ENCODE assay signal across 17 cellular contexts in the genomic region with DNA sequence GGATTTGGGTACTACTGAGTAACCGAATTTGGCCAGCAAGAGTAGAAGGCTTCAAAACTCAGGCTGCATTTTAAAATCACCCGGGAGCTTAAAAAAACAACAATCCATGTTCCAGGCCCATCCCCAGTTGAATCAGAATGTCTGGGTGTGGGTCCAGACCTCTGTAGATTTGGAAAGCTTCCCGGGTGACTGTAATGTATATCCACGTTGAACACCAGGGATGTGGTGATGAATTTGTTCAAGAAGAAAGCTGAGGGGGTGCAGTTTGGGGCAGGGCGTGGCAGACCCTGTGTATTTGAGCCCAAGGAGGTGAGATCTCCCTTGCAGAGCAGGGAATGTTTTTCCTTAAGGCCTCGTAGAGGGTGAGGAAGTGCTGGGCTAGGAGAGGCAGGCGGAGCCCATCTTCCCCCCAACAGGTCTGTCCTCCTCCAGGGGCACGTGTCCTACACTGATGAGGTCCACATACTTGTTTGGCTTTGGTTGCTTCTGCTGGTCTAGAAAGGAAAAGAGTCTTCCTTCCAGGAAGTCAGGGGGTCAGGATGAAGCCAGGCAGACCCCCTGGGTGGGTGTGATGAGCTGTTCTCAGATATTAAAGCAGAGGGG. TPM values are rescaled to one million over a fixed set of nuclear protein-coding genes. Genes with fewer than 3 reads are reported as not detected.
A peak's percentile ranks its signal among the peaks of the same experiment; 100 is the strongest.
DNase-seq lines count a peak whose midpoint lies in the region; ATAC-seq and TF ChIP-seq lines count a peak whose summit lies in the region.
"Had no signal": no experiment of that assay in that cellular context is flagged by ENCODE, and none has a peak within 500 bp of the region (broad histone marks: within the 10 kb centered on the region; RNA-seq: fewer than 3 reads in every experiment).

No MANE protein-coding gene starts in this region.

- no peaks in the 10 kb centered on the region for H3K9me3 ChIP-seq in aorta (ENCODE audit: control insufficient read depth, low read length)
- H3K9me3 ChIP-seq: vagina had no signal

- intact Hi-C loops in aorta (cut with DNase I): loop anchor here in 1 of 2 donors (10.0 kb wide), 1 partner anchor 73 kb away; no protein-coding TSS in a partner anchor

- H3K36me3 ChIP-seq in aorta (ENCODE audit: control insufficient read depth in 1 of 2, insufficient read depth in 2 of 2, low read length in 1 of 2): no peaks in the 10 kb centered on the region
- H3K36me3 ChIP-seq: vagina had no signal

- no peaks in the 10 kb centered on the region for H3K4me1 ChIP-seq in aorta (ENCODE audit: control insufficient read depth in 1 of 2, insufficient read depth in 2 of 2, low read length in 2 of 2)

- TF ChIP-seq CTCF in mesothelial cell of epicardium (IDR thresholded peaks at IDR 0.05; ENCODE audit: unreplicated experiment): no peak

- no peaks in the 10 kb centered on the region for H3K27me3 ChIP-seq in aorta (ENCODE audit: control insufficient read depth in 1 of 2, insufficient read depth in 2 of 2, low read length in 1 of 2)
- H3K27me3 ChIP-seq: vagina had no signal

- H3K36me3 Mint-ChIP-seq in mesothelial cell of epicardium: no peaks in the 10 kb centered on the region

- H3K27ac Mint-ChIP-seq in mesothelial cell of epicardium: peak overlapping the region; percentile 2
- H3K27ac Mint-ChIP-seq: T-helper 17 cell had no signal

- no peaks in the 10 kb centered on the region for H3K9me3 Mint-ChIP-seq in mesothelial cell of epicardium

- ATAC-seq in HG02973 (IDR thresholded peaks at IDR 0.05; ENCODE audit: unreplicated experiment) (no peak), HG03354 (IDR thresholded peaks at IDR 0.05; ENCODE audit: poor library complexity, severe bottlenecking, unreplicated experiment) (no peak), aorta (ENCODE audit: low FRiP score) (no peak)
- ATAC-seq: T-helper 17 cell had no signal

- H3K4me1 Mint-ChIP-seq in mesothelial cell of epicardium: peaks cover 57% of the 10 kb centered on the region

- H3K27ac ChIP-seq in aorta (ENCODE audit: low read depth in 1 of 2, low read length in 2 of 2): no peak overlapping the region
- H3K27ac ChIP-seq: vagina had no signal

- H3K4me3 ChIP-seq in aorta (ENCODE audit: low read length in 2 of 2): no peak overlapping the region
- H3K4me3 ChIP-seq: skin epidermis, vagina had no signal

- DNase-seq in Daoy (ENCODE audit: low read depth) (peak; percentile 76), NCI-H226 (peak; percentile 67), dedifferentiated amniotic fluid mesenchymal stem cell (ENCODE audit: extremely low spot score) (peak; percentile 81), mesothelial cell of epicardium (ENCODE audit: low spot score in 2 of 2, unreplicated experiment in 2 of 2) (no peak), aorta (no peak), NCI-H146 treated with DMSO at 0.1 percent for 48 hours (lab: John Stamatoyannopoulos, UW; ENCODE audit: unreplicated experiment) (no peak)
- DNase-seq: activated CD4-positive, alpha-beta T cell treated with anti-CD3 and anti-CD28 coated beads, Interleukin-2, amount 50 U/mL, for 48 hours; activated naive CD4-positive, alpha-beta T cell treated with Interleukin-2 at 50 U/mL for 16 hours; C1 segment of cervical spinal cord; dermis blood vessel endothelial cell; GDM1; NCI-H1694 treated with DMSO at 0.1 percent for 48 hours; T-helper 17 cell had no signal

- WGBS in aorta, 2 donors: 64% methylated on average over 8 of the region's 8 CpGs

- no peak overlapping the region for H3K4me3 Mint-ChIP-seq in mesothelial cell of epicardium
- H3K4me3 Mint-ChIP-seq: T-helper 17 cell had no signal

- H3K27me3 Mint-ChIP-seq in mesothelial cell of epicardium (ENCODE audit: low read depth): no peaks in the 10 kb centered on the region

RNA-seq across cellular contexts. Expression of gene SH3BP4, which starts 5.8 kb away (rescaled TPM):
- 72.1 and 98.8 TPM in 2 replicates for total RNA-seq in Daoy (2014; rRNA removed; shearing (Covaris generic))
- total RNA-seq in mesothelial cell of epicardium (44.1 to 45.0 TPM (median 44.3 TPM) in 3 replicates), aorta (10 to 100 TPM; 27.6 to 32.2 TPM)
- polyA plus RNA-seq in aorta: 1 to 10 TPM; 4.5 to 5.1 TPM

Comparison
In these comparisons a context has a peak if more than half of its experiments do, and no peak if none do; other contexts are left out.
1. DNase-seq: peak in Daoy (single experiment), NCI-H226 (single experiment) and dedifferentiated amniotic fluid mesenchymal stem cell (single experiment); none in mesothelial cell of epicardium (0 of 2), aorta (0 of 2) and NCI-H146 treated with DMSO at 0.1 percent for 48 hours (single experiment).